Comparison of ENCODE assay signal across 13 cellular contexts in genomic region chr3:66419053-66419440, GRCh38.
DNase-seq lines count a peak whose midpoint lies in the region; ATAC-seq, FAIRE-seq and TF ChIP-seq lines count a peak whose summit lies in the region.
"Had no signal": no experiment of that assay in that cellular context is flagged by ENCODE, and none has a peak within 500 bp of the region (broad histone marks: within the 10 kb centered on the region; RNA-seq: fewer than 3 reads in every experiment).

No MANE protein-coding gene starts in this region.

- no peak overlapping the region for H2BK120ac ChIP-seq in mesendoderm (ENCODE audit: low read depth, low read length)

- no peak for FAIRE-seq in kidney (lab: Jason Lieb, UNC)
- FAIRE-seq: K562 had no signal

- no peak overlapping the region for H2BK15ac ChIP-seq in mesendoderm (replicated peaks; ENCODE audit: low read depth)

- H3K9me3 Mint-ChIP-seq in T-cell = peaks cover 8 to 18% (median 18%) of the 10 kb centered on the region in 3 donors

- H3K4me3 ChIP-seq in mesendoderm (ENCODE audit: low read length) = no peak overlapping the region
- no peak overlapping the region for H3K4me3 ChIP-seq in subcutaneous abdominal adipose tissue (ENCODE audit: low read depth in 1 of 5, low read length in 5 of 5)
- H3K4me3 ChIP-seq in kidney (ENCODE audit: low read length in 2 of 2) = no peak overlapping the region
- no peak overlapping the region for H3K4me3 ChIP-seq in osteoblast (ENCODE audit: insufficient read depth, low read length)
- H3K4me3 ChIP-seq: HAP-1, K562 had no signal

- H3K23ac ChIP-seq in mesendoderm (ENCODE audit: low read length) = no peak overlapping the region

- peaks cover 62% of the 10 kb centered on the region for H3K36me3 Mint-ChIP-seq in T-cell

- intact Hi-C loops in kidney (cut with DNase I) = no loop called here

- no peak overlapping the region for H2BK5ac ChIP-seq in mesendoderm (ENCODE audit: low read length)

- H4K8ac ChIP-seq in mesendoderm (ENCODE audit: low read depth, low read length) = no peak overlapping the region

- peak overlapping the region; percentile 32 for H3K27ac ChIP-seq in caudate nucleus (ENCODE audit: low read depth, low read length)
- no peak overlapping the region for H3K27ac ChIP-seq in mesendoderm (ENCODE audit: low read depth, low read length)
- peak overlapping the region; percentile 38 for H3K27ac ChIP-seq in subcutaneous abdominal adipose tissue (ENCODE audit: low read depth, low read length)
- no peak overlapping the region for H3K27ac ChIP-seq in kidney (ENCODE audit: low read depth in 2 of 2, low read length in 2 of 2)
- no peak overlapping the region for H3K27ac ChIP-seq in osteoblast (ENCODE audit: low read depth, low read length)

- CTCF ChIA-PET in T-cell (lab: Charles Lee) = interaction anchor here in 1 of 2 donors (0.5 to 0.7 kb wide), 2 partner anchors 12 to 31 kb away, joined by 3 to 8 read pairs; no protein-coding TSS in a partner anchor

- ATAC-seq in T-cell (replicated peaks in 1 of 4) = no peak
- no peak for ATAC-seq in HG03439 (IDR thresholded peaks at IDR 0.05; ENCODE audit: unreplicated experiment)
- ATAC-seq: K562 had no signal

- peak overlapping the region; percentile 12 for H3K56ac ChIP-seq in mesendoderm (ENCODE audit: low read length)

- H2AK5ac ChIP-seq in mesendoderm (ENCODE audit: low read length) = no peak overlapping the region

- no peak overlapping the region for H3K4ac ChIP-seq in mesendoderm (ENCODE audit: low read depth, low read length)

- H3K9me3 ChIP-seq in subcutaneous abdominal adipose tissue (ENCODE audit: control insufficient read depth in 5 of 5, low read length in 5 of 5) (peaks cover 0 to 4% (median 0%) of the 10 kb centered on the region in 5 donors), kidney (ENCODE audit: control insufficient read depth in 1 of 2, low read length in 2 of 2) (no peaks in the 10 kb centered on the region), osteoblast (ENCODE audit: low read depth, low read length) (peaks cover 2% of the 10 kb centered on the region)

- no peak overlapping the region for H3K18ac ChIP-seq in mesendoderm (ENCODE audit: low read length)

- H3K79me2 ChIP-seq in mesendoderm (ENCODE audit: control insufficient read depth, insufficient read depth, low read length) (peaks cover 10% of the 10 kb centered on the region), osteoblast (ENCODE audit: insufficient read depth, low read length) (no peaks in the 10 kb centered on the region)

- POLR2A ChIA-PET in T-cell (lab: Charles Lee) = no interaction called here

- no peak overlapping the region for H3K4me3 Mint-ChIP-seq in T-cell
- H3K4me3 Mint-ChIP-seq: T-helper 2 cell treated with Interferon-gamma antibody and Interleukin-4, amounts not matched to agents 5 μg/mL and 100 μg/mL, for 36 hours had no signal

- no peak for TF ChIP-seq CTCF in kidney (IDR thresholded peaks at IDR 0.05; ENCODE audit: borderline replicate concordance, extremely low read depth, insufficient read depth)
- TF ChIP-seq CTCF in osteoblast (IDR thresholded peaks at IDR 0.05; ENCODE audit: extremely low read depth, low read depth, low read length) = no peak

- DNase-seq in T-cell (no peak), caudate nucleus (lab: John Stamatoyannopoulos, UW) (peak in 21 of 61 donors; percentile 25 to 69 (median 44)), mesendoderm (no peak), kidney (no peak), osteoblast (ENCODE audit: insufficient read length, low spot score, missing footprints) (no peak), NCI-H2227 treated with DMSO at 0.1 percent for 48 hours (lab: John Stamatoyannopoulos, UW) (no peak)
- DNase-seq: NCI-H1436, NCI-H69 had no signal

- H2AFZ ChIP-seq in osteoblast (ENCODE audit: low read length) = no peak overlapping the region

- no peaks in the 10 kb centered on the region for H3K27me3 ChIP-seq in mesendoderm (ENCODE audit: insufficient read depth, low read length, poor library complexity)
- no peaks in the 10 kb centered on the region for H3K27me3 ChIP-seq in subcutaneous abdominal adipose tissue (ENCODE audit: control insufficient read depth in 5 of 5, insufficient read depth in 4 of 5, low read length in 5 of 5)
- no peaks in the 10 kb centered on the region for H3K27me3 ChIP-seq in osteoblast (ENCODE audit: insufficient read depth, low read length)

- H4K20me1 ChIP-seq in osteoblast (ENCODE audit: insufficient read depth, low read length) = no peaks in the 10 kb centered on the region

- H3K79me1 ChIP-seq in mesendoderm (ENCODE audit: low read length) = peaks cover 14% of the 10 kb centered on the region

- no peaks in the 10 kb centered on the region for H3K36me3 ChIP-seq in mesendoderm (ENCODE audit: control insufficient read depth, insufficient read depth, low read length)
- peaks cover 0 to 29% (median 15%) of the 10 kb centered on the region in 5 donors for H3K36me3 ChIP-seq in subcutaneous abdominal adipose tissue (ENCODE audit: control insufficient read depth in 5 of 5, insufficient read depth in 5 of 5, low read length in 5 of 5)
- peaks cover 3 to 6% of the 10 kb centered on the region in 2 donors for H3K36me3 ChIP-seq in kidney (ENCODE audit: control insufficient read depth in 1 of 2, insufficient read depth in 2 of 2, low read length in 2 of 2)
- no peaks in the 10 kb centered on the region for H3K36me3 ChIP-seq in osteoblast (ENCODE audit: insufficient read depth, low read length)
- H3K36me3 ChIP-seq: HAP-1 had no signal

- no peak overlapping the region for H3K4me2 ChIP-seq in mesendoderm (ENCODE audit: low read length)
- no peak overlapping the region for H3K4me2 ChIP-seq in osteoblast (ENCODE audit: insufficient read depth, low read length)

- H3K4me1 ChIP-seq in mesendoderm (ENCODE audit: control insufficient read depth, low read depth, low read length) (peaks cover 20% of the 10 kb centered on the region), subcutaneous abdominal adipose tissue (ENCODE audit: control insufficient read depth in 5 of 5, insufficient read depth in 5 of 5, low read length in 5 of 5) (peaks cover 0 to 18% (median 10%) of the 10 kb centered on the region in 5 donors), kidney (ENCODE audit: control insufficient read depth in 1 of 2, insufficient read depth in 1 of 2, low read depth in 1 of 2, low read length in 2 of 2) (no peaks in the 10 kb centered on the region), osteoblast (ENCODE audit: insufficient read depth, low read length) (peaks cover 12% of the 10 kb centered on the region)

- no peak overlapping the region for H4K5ac ChIP-seq in mesendoderm (ENCODE audit: low read length)

- no CpG with 5 or more reads among the region's 14 CpGs for WGBS in mesendoderm (ENCODE audit: extremely low coverage, insufficient coverage, low lambda C conversion rate)

- H3K4me1 Mint-ChIP-seq in T-cell = peaks cover 19 to 28% (median 22%) of the 10 kb centered on the region in 3 donors

- no peaks in the 10 kb centered on the region for H3K27me3 Mint-ChIP-seq in T-cell

- H3K27ac Mint-ChIP-seq in T-cell = peak overlapping the region; percentile 37 to 52
- H3K27ac Mint-ChIP-seq: T-helper 2 cell treated with Interferon-gamma antibody and Interleukin-4, amounts not matched to agents 5 μg/mL and 100 μg/mL, for 36 hours had no signal

- no peak overlapping the region for H3K9ac ChIP-seq in mesendoderm (ENCODE audit: low read length)
- no peak overlapping the region for H3K9ac ChIP-seq in subcutaneous abdominal adipose tissue (ENCODE audit: low read length in 5 of 5)
- H3K9ac ChIP-seq in kidney (ENCODE audit: low read length in 2 of 2) = no peak overlapping the region

Comparison
In these comparisons a context has a peak if more than half of its experiments do, and no peak if none do; other contexts are left out.
1. H3K27ac ChIP-seq: peak in caudate nucleus (single experiment) and subcutaneous abdominal adipose tissue (single experiment); none in mesendoderm (single experiment), kidney (0 of 2) and osteoblast (single experiment).